ENCODE assay signal across 8 cellular contexts in genomic region chr9:76302947-76303550, GRCh38.
DNase-seq lines count a peak whose midpoint lies in the region; ATAC-seq, FAIRE-seq and TF ChIP-seq lines count a peak whose summit lies in the region.

No MANE protein-coding gene starts in this region.

- peak; percentile 72 for DNase-seq in Ammon's horn (ENCODE audit: low spot score)
- DNase-seq in HTR-8/SVneo (ENCODE audit: insufficient read length, low spot score) = peak; percentile 42
- DNase-seq in PC-3 = peak; percentile 39
- DNase-seq in endothelial cell (ENCODE audit: low spot score) = no peak
- peak; percentile 9 for DNase-seq in naive B cell
- DNase-seq in 8988T = no peak
- DNase-seq in effector memory CD8-positive, alpha-beta T cell = no peak

- BruUV-seq in PC-3 (replicated peaks; lab: Mats Ljungman, UMichigan) = no TSS peak

- no peak overlapping the region for H3K27ac ChIP-seq in PC-3 (ENCODE audit: low read length)

- H3K36me3 ChIP-seq in PC-3 (ENCODE audit: low read depth, low read length) = no peaks in the 10 kb centered on the region

- ATAC-seq in GM18511 (IDR thresholded peaks at IDR 0.05; ENCODE audit: unreplicated experiment) (peak; percentile 82), PC-3 (no peak), naive B cell (ENCODE audit: low read depth in 2 of 2) (no peak)
- ATAC-seq in effector memory CD8-positive, alpha-beta T cell (replicated peaks) = no peak

- H3K4me2 ChIP-seq in PC-3 (ENCODE audit: low read length) = no peak overlapping the region

- no peaks in the 10 kb centered on the region for H3K4me1 ChIP-seq in PC-3 (ENCODE audit: insufficient read depth, low read length)

- H3K27me3 Mint-ChIP-seq in endothelial cell (ENCODE audit: unreplicated experiment) (no peaks in the 10 kb centered on the region), naive B cell (peaks cover 9 to 18% (median 16%) of the 10 kb centered on the region in 3 donors)
- peaks cover 11 to 13% of the 10 kb centered on the region in 2 donors for H3K27me3 Mint-ChIP-seq in effector memory CD8-positive, alpha-beta T cell

- POLR2A ChIA-PET in PC-3 (lab: Charles Lee; ENCODE audit: unreplicated experiment) = no interaction called here

- no peaks in the 10 kb centered on the region for H3K79me2 ChIP-seq in PC-3 (ENCODE audit: low read length)

- H3K4me1 Mint-ChIP-seq in endothelial cell (ENCODE audit: unreplicated experiment) (peaks cover 4% of the 10 kb centered on the region), naive B cell (no peaks in the 10 kb centered on the region)
- H3K4me1 Mint-ChIP-seq in effector memory CD8-positive, alpha-beta T cell (ENCODE audit: low read depth in 2 of 2) = no peaks in the 10 kb centered on the region

- no peaks in the 10 kb centered on the region for H3K9me3 ChIP-seq in PC-3 (ENCODE audit: low read length)

- H3K4me3 Mint-ChIP-seq in endothelial cell (ENCODE audit: unreplicated experiment) = no peak overlapping the region
- no peak overlapping the region for H3K4me3 Mint-ChIP-seq in naive B cell
- no peak overlapping the region for H3K4me3 Mint-ChIP-seq in effector memory CD8-positive, alpha-beta T cell

- CTCF ChIA-PET in PC-3 (lab: Charles Lee) = interaction anchor here (0.6 kb wide), 1 partner anchor 448 kb away, joined by 4 read pairs; no protein-coding TSS in a partner anchor

- H3K27ac Mint-ChIP-seq in endothelial cell (ENCODE audit: unreplicated experiment) (no peak overlapping the region), naive B cell (no peak overlapping the region)
- no peak overlapping the region for H3K27ac Mint-ChIP-seq in effector memory CD8-positive, alpha-beta T cell

- H3K4me3 ChIP-seq in PC-3 (ENCODE audit: low read length) = no peak overlapping the region

- TF ChIP-seq CTCF in PC-3 (conservative IDR thresholded peaks at IDR 0.05; ENCODE audit: low read depth, low read length) (peak; percentile 48), endothelial cell (IDR thresholded peaks at IDR 0.05; ENCODE audit: unreplicated experiment) (peak; percentile 83)

- intact Hi-C loops in PC-3 (cut with micrococcal nuclease) = loop anchor here (2.0 to 5.0 kb wide), 2 partner anchors 1102 to 1531 kb away; no protein-coding TSS in a partner anchor

- no peak overlapping the region for H3K9ac ChIP-seq in PC-3 (ENCODE audit: low read length)

- H4K20me1 ChIP-seq in PC-3 (ENCODE audit: low read length) = no peaks in the 10 kb centered on the region

- no peaks in the 10 kb centered on the region for H3F3A ChIP-seq in PC-3 (ENCODE audit: low read length, unreplicated experiment)

- H3K27me3 ChIP-seq in PC-3 (ENCODE audit: low read length) = no peaks in the 10 kb centered on the region

- H3K9me2 ChIP-seq in PC-3 (replicated peaks; ENCODE audit: low read length) = no peaks in the 10 kb centered on the region

- no peaks in the 10 kb centered on the region for H3K9me3 Mint-ChIP-seq in endothelial cell (ENCODE audit: unreplicated experiment)
- no peaks in the 10 kb centered on the region for H3K9me3 Mint-ChIP-seq in naive B cell
- H3K9me3 Mint-ChIP-seq in effector memory CD8-positive, alpha-beta T cell = no peaks in the 10 kb centered on the region

- no peak for FAIRE-seq in HTR-8/SVneo (lab: Jason Lieb, UNC)

- no peak overlapping the region for H2AFZ ChIP-seq in PC-3 (ENCODE audit: low read length)

- no peaks in the 10 kb centered on the region for H3K36me3 Mint-ChIP-seq in endothelial cell (ENCODE audit: low read depth, unreplicated experiment)
- H3K36me3 Mint-ChIP-seq in naive B cell = no peaks in the 10 kb centered on the region
- H3K36me3 Mint-ChIP-seq in effector memory CD8-positive, alpha-beta T cell (ENCODE audit: insufficient read depth) = no peaks in the 10 kb centered on the region

Comparison
In these comparisons a context has a peak if more than half of its experiments do, and no peak if none do; other contexts are left out.
1. DNase-seq: peak in Ammon's horn (single experiment), HTR-8/SVneo (single experiment), PC-3 (single experiment) and naive B cell (single experiment); none in endothelial cell (single experiment), 8988T (single experiment) and effector memory CD8-positive, alpha-beta T cell (0 of 3).